ENCODE assay signal across 9 cellular contexts in genomic region chr11:64152841-64153691, GRCh38. TPM values are rescaled to one million over a fixed set of nuclear protein-coding genes. Genes with fewer than 3 reads are reported as not detected.
DNase-seq lines count a peak whose midpoint lies in the region; ATAC-seq and TF ChIP-seq lines count a peak whose summit lies in the region.
"Had no signal": no experiment of that assay in that cellular context is flagged by ENCODE, and none has a peak within 500 bp of the region (broad histone marks: within the 10 kb centered on the region; RNA-seq: fewer than 3 reads in every experiment).

No MANE protein-coding gene starts in this region.

- ATAC-seq in HCT116 (peak; percentile 96), GM19023 (IDR thresholded peaks at IDR 0.05; ENCODE audit: unreplicated experiment) (no peak)
- peak; percentile 96 for ATAC-seq in activated CD8-positive, alpha-beta T cell treated with anti-CD3 and anti-CD28 coated beads, Interleukin-2, amount 10 ng/mL, durations not matched to agents 7 days and 5 days

- H2AFZ ChIP-seq in HCT116 (ENCODE audit: low read depth, low read length, poor library complexity, severe bottlenecking), result no peak overlapping the region

- RAD21 ChIA-PET in HCT116 (lab: Charles Lee; ENCODE audit: low non-redundant PET in 1 of 2, low total read pairs in 2 of 2, uncharacterized antibody in 2 of 2, unreplicated experiment in 2 of 2), result no interaction called here

- no peaks in the 10 kb centered on the region for H3K36me3 Mint-ChIP-seq in activated CD8-positive, alpha-beta T cell treated with anti-CD3 and anti-CD28 coated beads, Interleukin-2, amount 10 ng/mL, durations not matched to agents 7 days and 5 days (ENCODE audit: low read depth)
- peaks cover 2% of the 10 kb centered on the region for H3K36me3 Mint-ChIP-seq in endodermal cell (ENCODE audit: low read depth)
- H3K36me3 Mint-ChIP-seq: activated naive CD4-positive, alpha-beta T cell treated with anti-CD3 and anti-CD28 coated beads, Interleukin-2, amount 50 U/mL, for 24 hours had no signal

- H3K4me3 ChIP-seq in HCT116 (replicated peaks in 1 of 2; ENCODE audit: low read depth in 1 of 2, low read length in 2 of 2) (no peak overlapping the region), endodermal cell (ENCODE audit: low read length) (no peak overlapping the region)

- CTCF ChIA-PET in HCT116 (lab: Charles Lee), result interaction anchor here (0.6 to 1.3 kb wide), 10 partner anchors 11 to 351 kb away, joined by 3 to 9 read pairs (median 4); partner anchors contain the start of genes MACROD1 and MARK2
- CTCF ChIA-PET in activated CD8-positive, alpha-beta T cell treated with anti-CD3 and anti-CD28 coated beads, Interleukin-2, amount 10 ng/mL, durations not matched to agents 7 days and 5 days (lab: Charles Lee), result interaction anchor here (0.7 to 5.0 kb wide), 12 partner anchors 9 to 385 kb away, joined by 3 to 82 read pairs (median 4); partner anchors contain the start of genes MARK2, STIP1 and ZFTA

- H3K79me2 ChIP-seq in HCT116 (ENCODE audit: insufficient read depth, low read length), result peaks cover 11% of the 10 kb centered on the region; the same call in 1 of the 2 replicates

- H3K27ac Mint-ChIP-seq in activated CD8-positive, alpha-beta T cell treated with anti-CD3 and anti-CD28 coated beads, Interleukin-2, amount 10 ng/mL, durations not matched to agents 7 days and 5 days, result no peak overlapping the region
- no peak overlapping the region for H3K27ac Mint-ChIP-seq in endodermal cell
- H3K27ac Mint-ChIP-seq: activated naive CD4-positive, alpha-beta T cell treated with anti-CD3 and anti-CD28 coated beads, Interleukin-2, amount 50 U/mL, for 24 hours had no signal

- H3K27me3 ChIP-seq in HCT116 (ENCODE audit: insufficient read depth, low read length) (no peaks in the 10 kb centered on the region), endodermal cell (ENCODE audit: control insufficient read depth, insufficient read depth, low read length, poor library complexity, severe bottlenecking) (no peaks in the 10 kb centered on the region)

- TF ChIP-seq CTCF in HCT116 (IDR thresholded peaks at IDR 0.05 in 2 of 3, conservative IDR thresholded peaks at IDR 0.05 in 1 of 3; ENCODE audit: borderline replicate concordance in 1 of 3, insufficient read depth in 1 of 3, low read depth in 2 of 3, low read length in 2 of 3) (peak; percentile 69 to 99 (median 98)), endodermal cell (conservative IDR thresholded peaks at IDR 0.05) (peak; percentile 100)

- WGBS in endodermal cell (ENCODE audit: insufficient coverage in 1 of 2, insufficient read length in 1 of 2), 2 experiments, result 5 to 32% methylated on average over 7 to 23 of the region's 23 CpGs

- H3K4me3 Mint-ChIP-seq in activated CD8-positive, alpha-beta T cell treated with anti-CD3 and anti-CD28 coated beads, Interleukin-2, amount 10 ng/mL, durations not matched to agents 7 days and 5 days, result no peak overlapping the region
- no peak overlapping the region for H3K4me3 Mint-ChIP-seq in endodermal cell
- H3K4me3 Mint-ChIP-seq: activated naive CD4-positive, alpha-beta T cell treated with anti-CD3 and anti-CD28 coated beads, Interleukin-2, amount 50 U/mL, for 24 hours had no signal

- H3K9me3 ChIP-seq in HCT116 (ENCODE audit: control insufficient read depth in 1 of 2, insufficient read depth in 1 of 2, low read depth in 1 of 2, low read length in 2 of 2) (no peaks in the 10 kb centered on the region), endodermal cell (ENCODE audit: control insufficient read depth, low read length) (no peaks in the 10 kb centered on the region)

- H4K20me1 ChIP-seq in HCT116 (ENCODE audit: insufficient read depth), result peaks cover 3% of the 10 kb centered on the region; the same call in 1 of the 2 replicates

- BruUV-seq in HCT116 (replicated peaks; lab: Mats Ljungman, UMichigan), result no TSS peak

- H3K9me3 Mint-ChIP-seq in activated CD8-positive, alpha-beta T cell treated with anti-CD3 and anti-CD28 coated beads, Interleukin-2, amount 10 ng/mL, durations not matched to agents 7 days and 5 days (ENCODE audit: insufficient read depth), result no peaks in the 10 kb centered on the region
- H3K9me3 Mint-ChIP-seq in endodermal cell, result no peaks in the 10 kb centered on the region
- H3K9me3 Mint-ChIP-seq: activated naive CD4-positive, alpha-beta T cell treated with anti-CD3 and anti-CD28 coated beads, Interleukin-2, amount 50 U/mL, for 24 hours had no signal

- peaks cover 3% of the 10 kb centered on the region for H3K27me3 Mint-ChIP-seq in activated CD8-positive, alpha-beta T cell treated with anti-CD3 and anti-CD28 coated beads, Interleukin-2, amount 10 ng/mL, durations not matched to agents 7 days and 5 days (ENCODE audit: low read depth)
- H3K27me3 Mint-ChIP-seq in endodermal cell (ENCODE audit: insufficient read depth), result peaks cover 4% of the 10 kb centered on the region
- H3K27me3 Mint-ChIP-seq: activated naive CD4-positive, alpha-beta T cell treated with anti-CD3 and anti-CD28 coated beads, Interleukin-2, amount 50 U/mL, for 24 hours had no signal

- TF ChIP-seq RAD21 in HCT116 (IDR thresholded peaks at IDR 0.05; ENCODE audit: low read depth), result peak; percentile 80

- TF ChIP-seq POLR2A in HCT116 (IDR thresholded peaks at IDR 0.05; ENCODE audit: borderline replicate concordance, extremely low read depth, insufficient read depth, insufficient read length), result no peak

- H3K9me2 ChIP-seq in HCT116 (ENCODE audit: insufficient read depth), result no peaks in the 10 kb centered on the region

- DNase-seq in DMS53 (lab: John Stamatoyannopoulos, UW) (peak; percentile 73), HCT116 (ENCODE audit: low read depth, low spot score) (no peak), NCI-H345 treated with DMSO at 0.1 percent for 48 hours (lab: John Stamatoyannopoulos, UW; ENCODE audit: unreplicated experiment) (peak; percentile 25), endodermal cell (peak; percentile 90), myocyte (ENCODE audit: low read depth) (peak; percentile 50)
- DNase-seq in activated CD8-positive, alpha-beta T cell treated with anti-CD3 and anti-CD28 coated beads, Interleukin-2, amount 10 ng/mL, durations not matched to agents 7 days and 5 days, result peak; percentile 79
- DNase-seq in stimulated activated CD8-positive, alpha-beta memory T cell treated with anti-CD3 and anti-CD28 coated beads, Interleukin-7, amount 100 ng/mL, for 48 hours (ENCODE audit: extremely low read depth in 1 of 2, low read depth in 1 of 2), result peak; percentile 37 to 51

- intact Hi-C loops in HCT116 (cut with micrococcal nuclease), result no loop called here

- POLR2A ChIA-PET in HCT116 (lab: Charles Lee), result no interaction called here
- POLR2A ChIA-PET in activated CD8-positive, alpha-beta T cell treated with anti-CD3 and anti-CD28 coated beads, Interleukin-2, amount 10 ng/mL, durations not matched to agents 7 days and 5 days (lab: Charles Lee), result no interaction called here

- H3K4me1 ChIP-seq in HCT116 (ENCODE audit: control insufficient read depth in 1 of 2, insufficient read depth in 2 of 2, low read length in 2 of 2) (peaks cover 0 to 8% of the 10 kb centered on the region in 2 experiments; a peak in 2 of 4 replicates), endodermal cell (ENCODE audit: control insufficient read depth, insufficient read depth, low read length) (no peaks in the 10 kb centered on the region)

- no peaks in the 10 kb centered on the region for H3K36me3 ChIP-seq in HCT116 (ENCODE audit: control insufficient read depth in 1 of 2, insufficient read depth in 2 of 2, low read length in 2 of 2)
- H3K36me3 ChIP-seq in endodermal cell (ENCODE audit: control insufficient read depth, insufficient read depth, low read length), result no peaks in the 10 kb centered on the region

- no peak overlapping the region for H3K27ac ChIP-seq in HCT116 (ENCODE audit: low read depth, low read length)
- H3K27ac ChIP-seq in endodermal cell (ENCODE audit: low read depth, low read length), result no peak overlapping the region

- peaks cover 5% of the 10 kb centered on the region for H3K4me1 Mint-ChIP-seq in activated CD8-positive, alpha-beta T cell treated with anti-CD3 and anti-CD28 coated beads, Interleukin-2, amount 10 ng/mL, durations not matched to agents 7 days and 5 days (ENCODE audit: low read depth)
- H3K4me1 Mint-ChIP-seq in endodermal cell, result peaks cover 10% of the 10 kb centered on the region

- peak overlapping the region; percentile 39 for H3K4me2 ChIP-seq in HCT116 (ENCODE audit: low read length)

- H3K9ac ChIP-seq in HCT116 (ENCODE audit: low read length), result no peak overlapping the region
- H3K9ac ChIP-seq in endodermal cell (ENCODE audit: extremely low read depth, low read length, poor library complexity, severe bottlenecking), result no peak overlapping the region

TF ChIP-seq in HCT116, 20 proteins besides CTCF, POLR2A, EP300 and RAD21:
- TF ChIP-seq YY1 (IDR thresholded peaks at IDR 0.05; ENCODE audit: extremely low read depth, insufficient replicate concordance, low read depth, low read length) (peak; percentile 14), CEBPB (IDR thresholded peaks at IDR 0.05; ENCODE audit: low read depth) (no peak)

RNA-seq across cellular contexts. Expression of gene MACROD1, which starts 12.8 kb away (rescaled TPM):
- total RNA-seq in HCT116 (2021; ENCODE audit: unreplicated experiment), result 61.1 TPM
- 81.4 and 98.1 TPM in 2 replicates for polyA plus RNA-seq in HCT116 (2012)
- total RNA-seq in activated CD8-positive, alpha-beta T cell treated with anti-CD3 and anti-CD28 coated beads, Interleukin-2, amount 10 ng/mL, durations not matched to agents 7 days and 5 days, result 10 to 100 TPM; 14.4 to 14.6 TPM
- 10 to 100 TPM; 23.0 to 41.9 TPM for total RNA-seq in endodermal cell
- polyA plus RNA-seq in endodermal cell (2013, experiment 1 of 2), result 26.4 TPM
- polyA plus RNA-seq in endodermal cell (2013, experiment 2 of 2), result 20.9 TPM
- 168 and 469 TPM in 2 replicates for total RNA-seq in myocyte
- polyA plus RNA-seq in myocyte (2012), result 48.9 TPM

RNA-seq across cellular contexts. Expression of gene STIP1, which starts 32.9 kb away (rescaled TPM):
- 336 TPM for total RNA-seq in HCT116 (2021; ENCODE audit: unreplicated experiment)
- polyA plus RNA-seq in HCT116 (2012), result 233 and 237 TPM in 2 replicates
- total RNA-seq in activated CD8-positive, alpha-beta T cell treated with anti-CD3 and anti-CD28 coated beads, Interleukin-2, amount 10 ng/mL, durations not matched to agents 7 days and 5 days, result 100 to 1,000 TPM; 335 to 340 TPM
- total RNA-seq in endodermal cell, result 100 to 1,000 TPM; 230 to 257 TPM
- 193 TPM for polyA plus RNA-seq in endodermal cell (2013, experiment 1 of 2)
- polyA plus RNA-seq in endodermal cell (2013, experiment 2 of 2), result 200 TPM
- 204 and 216 TPM in 2 replicates for total RNA-seq in myocyte
- polyA plus RNA-seq in myocyte (2012), result 158 TPM

RNA-seq across cellular contexts. Expression of gene FERMT3, which starts 53.5 kb away (rescaled TPM):
- total RNA-seq in HCT116 (2021; ENCODE audit: unreplicated experiment) (4.3 TPM), endodermal cell (1 to 10 TPM; 4.2 to 5.3 TPM), myocyte (6.1 and 19.4 TPM in 2 replicates)
- 1.1 and 2.1 TPM in 2 replicates for polyA plus RNA-seq in HCT116 (2012)
- 100 to 1,000 TPM; 261 to 281 TPM for total RNA-seq in activated CD8-positive, alpha-beta T cell treated with anti-CD3 and anti-CD28 coated beads, Interleukin-2, amount 10 ng/mL, durations not matched to agents 7 days and 5 days
- 2.0 TPM for polyA plus RNA-seq in endodermal cell (2013, experiment 1 of 2)
- polyA plus RNA-seq in endodermal cell (2013, experiment 2 of 2), result 1.3 TPM
- 18.5 TPM for polyA plus RNA-seq in myocyte (2012)

Comparison
In these comparisons a context has a peak if more than half of its experiments do, and no peak if none do; other contexts are left out.
1. RNA of gene FERMT3, which starts 53.5 kb away (total RNA-seq): 261 to 281 TPM in activated CD8-positive, alpha-beta T cell treated with anti-CD3 and anti-CD28 coated beads, Interleukin-2, amount 10 ng/mL, durations not matched to agents 7 days and 5 days; 6.1 to 19.4 TPM in myocyte, 4.2 to 5.3 TPM in endodermal cell and 4.3 TPM in HCT116 (single experiment); every median in the first group is over 10 times any median in the second.